Comparison of ENCODE assay signal across 1 cellular context in genomic region chr12:111256629-111257434, GRCh38.
TF ChIP-seq lines count a peak whose summit lies in the region.

No MANE protein-coding gene starts in this region.

TF ChIP-seq in SK-N-SH treated with all-trans-retinoic acid at 6 μM for 48 hours, 23 proteins besides CTCF, POLR2A, EP300 and RAD21 (continued from another document):
- TF ChIP-seq ZNF70 (CRISPR knock-in tag; IDR thresholded peaks at IDR 0.05) (no peak), PPARA (CRISPR knock-in tag; IDR thresholded peaks at IDR 0.05; ENCODE audit: borderline replicate concordance) (no peak)
- TF ChIP-seq, protein P1, sequence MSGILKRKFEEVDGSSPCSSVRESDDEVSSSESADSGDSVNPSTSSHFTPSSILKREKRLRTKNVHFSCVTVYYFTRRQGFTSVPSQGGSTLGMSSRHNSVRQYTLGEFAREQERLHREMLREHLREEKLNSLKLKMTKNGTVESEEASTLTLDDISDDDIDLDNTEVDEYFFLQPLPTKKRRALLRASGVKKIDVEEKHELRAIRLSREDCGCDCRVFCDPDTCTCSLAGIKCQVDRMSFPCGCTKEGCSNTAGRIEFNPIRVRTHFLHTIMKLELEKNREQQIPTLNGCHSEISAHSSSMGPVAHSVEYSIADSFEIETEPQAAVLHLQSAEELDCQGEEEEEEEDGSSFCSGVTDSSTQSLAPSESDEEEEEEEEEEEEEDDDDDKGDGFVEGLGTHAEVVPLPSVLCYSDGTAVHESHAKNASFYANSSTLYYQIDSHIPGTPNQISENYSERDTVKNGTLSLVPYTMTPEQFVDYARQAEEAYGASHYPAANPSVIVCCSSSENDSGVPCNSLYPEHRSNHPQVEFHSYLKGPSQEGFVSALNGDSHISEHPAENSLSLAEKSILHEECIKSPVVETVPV (CRISPR knock-in tag; IDR thresholded peaks at IDR 0.05), result no peak
TF ChIP-seq in SK-N-SH treated with all-trans-retinoic acid at 6 μM for 48 hours: peak in this region for 0.
